16 cellular contexts compared by ENCODE assay signal in the genomic region with DNA sequence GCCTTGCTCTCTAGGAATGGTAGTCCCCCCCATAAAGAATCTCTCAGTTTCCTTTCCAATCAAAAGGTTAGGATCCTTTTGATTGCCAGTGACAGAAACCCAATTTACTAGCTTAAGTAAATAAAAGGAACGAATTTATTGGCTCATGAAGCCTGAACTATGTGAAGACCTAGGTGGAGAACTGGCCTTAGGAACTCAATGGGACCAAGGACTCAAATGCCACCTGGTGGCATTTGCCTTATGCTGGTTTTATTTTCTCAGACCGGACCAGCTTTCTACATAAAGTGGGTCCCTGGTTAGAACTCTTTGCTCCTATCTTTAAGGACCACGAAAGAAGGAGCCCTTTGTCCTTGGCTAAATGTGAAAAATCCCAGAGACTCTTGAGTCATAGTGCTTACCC. TPM values are rescaled to one million over a fixed set of nuclear protein-coding genes. Genes with fewer than 3 reads are reported as not detected.
"Had no signal": no experiment of that assay in that cellular context is flagged by ENCODE, and none has a peak within 500 bp of the region (broad histone marks: within the 10 kb centered on the region; RNA-seq: fewer than 3 reads in every experiment).

No MANE protein-coding gene starts in this region.

- H3K9me3 Mint-ChIP-seq: neural progenitor cell; T-helper 2 cell treated with Interferon-gamma antibody and Interleukin-4, amounts not matched to agents 5 μg/mL and 100 μg/mL, for 36 hours had no signal

- H3K4me2 ChIP-seq: neural progenitor cell had no signal

- H3K27me3 Mint-ChIP-seq: activated naive CD8-positive, alpha-beta T cell had no signal

- H3K36me3 ChIP-seq: left ventricle myocardium inferior, neural progenitor cell, ovary, upper lobe of right lung had no signal

- H3K4me1 ChIP-seq: left ventricle myocardium inferior, neural progenitor cell, upper lobe of right lung had no signal

- H2AFZ ChIP-seq: neural progenitor cell had no signal

- ATAC-seq: stimulated activated naive CD8-positive, alpha-beta T cell treated with anti-CD3 and anti-CD28 coated beads, Interleukin-15, Interleukin-2, amounts not matched to agents 100 U/mL and 50 U/mL, for 24 hours; upper lobe of right lung had no signal

- H3K4me3 ChIP-seq: left ventricle myocardium inferior, neural progenitor cell, ovary, upper lobe of right lung had no signal

- H3K27ac ChIP-seq: left ventricle myocardium inferior, neural progenitor cell, ovary, upper lobe of right lung had no signal

- H3K9ac ChIP-seq: neural progenitor cell had no signal

- H3K9me3 ChIP-seq: left ventricle myocardium inferior, ovary, upper lobe of right lung had no signal

- DNase-seq: activated CD4-positive, alpha-beta T cell treated with anti-CD3 and anti-CD28 coated beads, Interleukin-2, amount 50 U/mL, for 4 hours; activated CD4-positive, CD25-positive, alpha-beta regulatory T cell treated with anti-CD3 and anti-CD28 coated beads, Interleukin-2, amount 50 U/mL, for 72 hours; activated effector memory CD4-positive, alpha-beta T cell treated with Interleukin-2 at 50 U/mL for 16 hours; activated T-cell treated with anti-CD3 and anti-CD28 coated beads, Interleukin-2, amount 50 U/mL, for 1 hour; anterior cingulate cortex; head of caudate nucleus; left ventricle myocardium inferior; ovary; stimulated activated CD4-positive, alpha-beta T cell treated with anti-CD3 and anti-CD28 coated beads, Interleukin-4, amount 100 ng/mL, for 1 hour; stimulated activated CD8-positive, alpha-beta memory T cell treated with anti-CD3 and anti-CD28 coated beads, Interleukin-4, amount 100 ng/mL, for 48 hours; stimulated activated naive CD8-positive, alpha-beta T cell treated with anti-CD3 and anti-CD28 coated beads, Interleukin-15, Interleukin-2, amounts not matched to agents 100 U/mL and 50 U/mL, for 24 hours; upper lobe of right lung had no signal

- H3K36me3 Mint-ChIP-seq: activated naive CD8-positive, alpha-beta T cell; neural progenitor cell had no signal

- H3K27me3 ChIP-seq: neural progenitor cell, ovary, upper lobe of right lung had no signal

- H3K4me3 Mint-ChIP-seq: activated naive CD8-positive, alpha-beta T cell; neural progenitor cell; T-helper 2 cell treated with Interferon-gamma antibody and Interleukin-4, amounts not matched to agents 5 μg/mL and 100 μg/mL, for 36 hours had no signal

- H3K4me1 Mint-ChIP-seq: neural progenitor cell had no signal

- H3K27ac Mint-ChIP-seq: activated naive CD8-positive, alpha-beta T cell; neural progenitor cell; T-helper 2 cell treated with Interferon-gamma antibody and Interleukin-4, amounts not matched to agents 5 μg/mL and 100 μg/mL, for 36 hours had no signal

RNA-seq across cellular contexts. Expression of a gene that starts 25.4 kb away (rescaled TPM):
- total RNA-seq: myocyte had no signal
- polyA plus RNA-seq: ovary had no signal
